16 cellular contexts compared by ENCODE assay signal in the genomic region with DNA sequence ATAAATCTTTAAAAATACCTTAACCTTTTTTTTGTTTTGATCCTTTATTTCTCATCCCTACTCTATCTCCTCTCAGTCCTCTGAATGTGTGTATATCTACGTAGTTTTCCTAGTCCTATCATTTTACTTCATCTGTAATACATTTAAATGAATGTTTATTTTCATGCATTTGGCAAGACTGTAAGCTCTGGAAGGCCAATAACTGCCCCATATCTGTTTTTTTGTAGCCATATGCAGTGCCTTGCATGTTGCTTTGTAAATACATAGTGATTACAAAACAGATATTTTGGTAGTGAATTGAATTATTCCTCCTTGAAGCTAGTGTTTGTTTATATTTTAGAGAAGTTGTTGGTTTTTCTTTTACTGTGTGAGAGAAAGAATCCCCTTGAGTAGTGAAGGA.
DNase-seq lines count a peak whose midpoint lies in the region; ATAC-seq and TF ChIP-seq lines count a peak whose summit lies in the region.
"Had no signal": no experiment of that assay in that cellular context is flagged by ENCODE, and none has a peak within 500 bp of the region (broad histone marks: within the 10 kb centered on the region; RNA-seq: fewer than 3 reads in every experiment).

No MANE protein-coding gene starts in this region.

- ATAC-seq in GM23338 (no peak), SK-N-SH treated with all-trans-retinoic acid at 6 μM for 48 hours (no peak)
- ATAC-seq: A549, K562 had no signal

- peaks cover 5% of the 10 kb centered on the region; the same call in 1 of the 2 replicates for H3K9me2 ChIP-seq in GM23338 (ENCODE audit: insufficient read depth)

- H3K4me3 ChIP-seq in GM23338 (no peak overlapping the region), fibroblast of lung (replicated peaks in 1 of 4; ENCODE audit: control extremely low read depth in 1 of 4, insufficient read depth in 1 of 4, low read depth in 3 of 4, low read length in 4 of 4) (no peak overlapping the region), smooth muscle cell (no peak overlapping the region)
- H3K4me3 ChIP-seq: A549, BLaER1, GM23248, K562 had no signal

- H3K27ac ChIP-seq in GM23338 (ENCODE audit: low read depth) (no peak overlapping the region), fibroblast of lung (ENCODE audit: insufficient read depth, low read length) (no peak overlapping the region), smooth muscle cell (ENCODE audit: low read depth) (no peak overlapping the region)
- H3K27ac ChIP-seq: 22Rv1, A549, BLaER1, GM23248, HL-60 had no signal

- no peaks in the 10 kb centered on the region for H3K4me1 Mint-ChIP-seq in GM23338
- H3K4me1 Mint-ChIP-seq: CD14-positive monocyte; CD4-positive, alpha-beta memory T cell had no signal

- H3K36me3 Mint-ChIP-seq in GM23338 (ENCODE audit: low read depth): no peaks in the 10 kb centered on the region
- H3K36me3 Mint-ChIP-seq: CD14-positive monocyte; CD4-positive, alpha-beta memory T cell had no signal

- no peak for DNase-seq in GM23338 (ENCODE audit: low spot score)
- DNase-seq in fibroblast of lung (ENCODE audit: low read depth in 2 of 2): peak in 1 of 2 donors; percentile 3
- DNase-seq in smooth muscle cell (lab: John Stamatoyannopoulos, UW; ENCODE audit: unreplicated experiment): no peak
- no peak for DNase-seq in D341Med (ENCODE audit: low spot score)
- DNase-seq in erythroblast (lab: John Stamatoyannopoulos, UW): no peak
- no peak for DNase-seq in DMS79 (lab: John Stamatoyannopoulos, UW)
- DNase-seq: CD4-positive, alpha-beta memory T cell; GM23248; HCEC 1CT had no signal

- H3K4me1 ChIP-seq in GM23338 (ENCODE audit: insufficient read depth) (no peaks in the 10 kb centered on the region), fibroblast of lung (ENCODE audit: control insufficient read depth, extremely low read depth, insufficient read depth, low read length) (no peaks in the 10 kb centered on the region), smooth muscle cell (ENCODE audit: low read depth) (no peaks in the 10 kb centered on the region)
- H3K4me1 ChIP-seq: A549, BLaER1 had no signal

- H3K36me3 ChIP-seq in GM23338 (ENCODE audit: insufficient read depth) (no peaks in the 10 kb centered on the region), fibroblast of lung (ENCODE audit: control insufficient read depth, insufficient read depth, low read length) (no peaks in the 10 kb centered on the region), smooth muscle cell (ENCODE audit: low read depth) (no peaks in the 10 kb centered on the region)
- H3K36me3 ChIP-seq: BLaER1 had no signal

- H3K4me3 Mint-ChIP-seq in GM23338: no peak overlapping the region
- H3K4me3 Mint-ChIP-seq: CD14-positive monocyte; CD4-positive, alpha-beta memory T cell had no signal

- H3K27me3 ChIP-seq in GM23338 (ENCODE audit: insufficient read depth): no peaks in the 10 kb centered on the region
- no peaks in the 10 kb centered on the region for H3K27me3 ChIP-seq in fibroblast of lung (ENCODE audit: control insufficient read depth, insufficient read depth, low read length)
- H3K27me3 ChIP-seq in smooth muscle cell (ENCODE audit: low read depth): no peaks in the 10 kb centered on the region
- H3K27me3 ChIP-seq: BLaER1 had no signal

- TF ChIP-seq POLR2A in erythroblast (IDR thresholded peaks at IDR 0.05; ENCODE audit: low read length): no peak

- H3K4me2 ChIP-seq in GM23338 (no peak overlapping the region), fibroblast of lung (ENCODE audit: extremely low read depth, insufficient read depth, low read length) (no peak overlapping the region), smooth muscle cell (peak overlapping the region; percentile 8)
- H3K4me2 ChIP-seq: A549, BLaER1 had no signal

- H3K27ac Mint-ChIP-seq in GM23338: peak overlapping the region; percentile 36; the same call in 1 of the 2 replicates
- H3K27ac Mint-ChIP-seq: CD14-positive monocyte; CD4-positive, alpha-beta memory T cell had no signal

- H2AFZ ChIP-seq in GM23338 (no peak overlapping the region), fibroblast of lung (ENCODE audit: low read length) (peak overlapping the region; percentile 5), smooth muscle cell (ENCODE audit: low read depth) (peak overlapping the region; percentile 84)
- H2AFZ ChIP-seq: GM23248 had no signal

- no peak for TF ChIP-seq CTCF in GM23338 (conservative IDR thresholded peaks at IDR 0.05; ENCODE audit: low read depth in 2 of 2)
- TF ChIP-seq CTCF in fibroblast of lung (conservative IDR thresholded peaks at IDR 0.05 in 1 of 2, IDR thresholded peaks at IDR 0.05 in 1 of 2; ENCODE audit: low read depth in 1 of 2, low read length in 2 of 2): no peak
- TF ChIP-seq CTCF in smooth muscle cell (IDR thresholded peaks at IDR 0.05; ENCODE audit: borderline replicate concordance, insufficient read depth, poor library complexity, severe bottlenecking): no peak

- no peaks in the 10 kb centered on the region for H3K9me3 ChIP-seq in fibroblast of lung (ENCODE audit: control insufficient read depth, insufficient read depth, low read depth, low read length)
- no peaks in the 10 kb centered on the region for H3K9me3 ChIP-seq in smooth muscle cell (replicated peaks; ENCODE audit: low read depth)
- H3K9me3 ChIP-seq: A549 had no signal

- no peaks in the 10 kb centered on the region for H3K27me3 Mint-ChIP-seq in GM23338 (ENCODE audit: insufficient read depth, low read depth, poor library complexity)
- H3K27me3 Mint-ChIP-seq: CD4-positive, alpha-beta memory T cell had no signal

- no peaks in the 10 kb centered on the region for H3K9me3 Mint-ChIP-seq in GM23338

- H4K20me1 ChIP-seq in GM23338 (replicated peaks; ENCODE audit: insufficient read depth): no peaks in the 10 kb centered on the region
- no peaks in the 10 kb centered on the region for H4K20me1 ChIP-seq in fibroblast of lung (ENCODE audit: control insufficient read depth, extremely low read depth, insufficient read depth, low read length)
- no peaks in the 10 kb centered on the region for H4K20me1 ChIP-seq in smooth muscle cell (ENCODE audit: low read depth)
- H4K20me1 ChIP-seq: BLaER1 had no signal

- H3K9ac ChIP-seq in fibroblast of lung (ENCODE audit: insufficient read depth, low read length): no peak overlapping the region
- no peak overlapping the region for H3K9ac ChIP-seq in smooth muscle cell (ENCODE audit: low read depth)
- H3K9ac ChIP-seq: BLaER1, GM23248 had no signal

- WGBS in smooth muscle cell (ENCODE audit: low lambda C conversion rate): 52% methylated on average over 1 of the region's 1 CpG

- no peaks in the 10 kb centered on the region for H3K79me2 ChIP-seq in GM23338 (replicated peaks; ENCODE audit: insufficient read depth)
- no peaks in the 10 kb centered on the region for H3K79me2 ChIP-seq in fibroblast of lung (ENCODE audit: control insufficient read depth, insufficient read depth, low read length)
- no peaks in the 10 kb centered on the region for H3K79me2 ChIP-seq in smooth muscle cell (ENCODE audit: low read depth)

- H3F3A ChIP-seq in GM23338 (replicated peaks; ENCODE audit: low read depth) (no peaks in the 10 kb centered on the region), smooth muscle cell (ENCODE audit: low read depth) (no peaks in the 10 kb centered on the region)

TF ChIP-seq in GM23338, 12 proteins besides CTCF, POLR2A, EP300 and RAD21 (continues in another document):
- no peak for TF ChIP-seq JUNB (IDR thresholded peaks at IDR 0.05; ENCODE audit: unreplicated experiment)
- TF ChIP-seq ZNF114 (CRISPR knock-in tag; IDR thresholded peaks at IDR 0.05): no peak
- no peak for TF ChIP-seq ZNF331 (CRISPR knock-in tag; IDR thresholded peaks at IDR 0.05; ENCODE audit: low read depth)

TF ChIP-seq in SK-N-SH treated with all-trans-retinoic acid at 6 μM for 48 hours, 23 proteins besides CTCF, POLR2A, EP300 and RAD21:
- TF ChIP-seq ZFP3 (CRISPR knock-in tag; IDR thresholded peaks at IDR 0.05) (no peak), TCF4 (CRISPR knock-in tag; IDR thresholded peaks at IDR 0.05; ENCODE audit: borderline replicate concordance) (peak; percentile 37; the same call in 1 of the 2 replicates), ZNF70 (CRISPR knock-in tag; IDR thresholded peaks at IDR 0.05) (no peak), ZNF8 (CRISPR knock-in tag; IDR thresholded peaks at IDR 0.05) (0 out of 2 replicates have a peak, but pooled peaks have one; percentile 20), RARB (CRISPR knock-in tag; IDR thresholded peaks at IDR 0.05) (no peak), POU6F1 (CRISPR knock-in tag; IDR thresholded peaks at IDR 0.05; ENCODE audit: borderline replicate concordance, low read depth) (no peak)
TF ChIP-seq in SK-N-SH treated with all-trans-retinoic acid at 6 μM for 48 hours: peak in this region for 2.
